ENCODE assay signal across 1 cellular context in the genomic region with DNA sequence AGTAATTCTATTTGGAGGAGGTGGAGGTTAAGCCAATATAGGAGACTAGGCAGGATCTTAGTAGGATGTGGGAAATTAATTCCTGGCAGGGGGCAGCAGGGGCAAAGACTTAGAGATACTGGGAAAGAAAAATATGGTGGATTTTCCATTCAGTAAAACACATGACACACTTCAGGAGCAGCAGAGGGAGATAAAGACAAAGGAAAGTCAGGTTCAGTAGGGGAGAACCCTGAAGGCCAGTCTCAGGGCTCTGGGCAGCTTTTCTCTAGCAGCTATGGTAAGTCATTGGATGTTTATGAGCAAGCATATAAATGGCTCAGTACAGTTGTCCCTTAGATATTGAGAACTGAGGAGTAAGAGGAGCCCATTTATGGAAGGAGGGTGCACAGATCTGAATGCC.
TF ChIP-seq lines count a peak whose summit lies in the region.

No MANE protein-coding gene starts in this region.

TF ChIP-seq in liver, 16 proteins besides CTCF, POLR2A, EP300 and RAD21 (continued from another document):
- TF ChIP-seq, protein P1, sequence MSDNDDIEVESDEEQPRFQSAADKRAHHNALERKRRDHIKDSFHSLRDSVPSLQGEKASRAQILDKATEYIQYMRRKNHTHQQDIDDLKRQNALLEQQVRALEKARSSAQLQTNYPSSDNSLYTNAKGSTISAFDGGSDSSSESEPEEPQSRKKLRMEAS (IDR thresholded peaks at IDR 0.05), result no peak
- TF ChIP-seq NR2F2 (IDR thresholded peaks at IDR 0.05), result no peak
